Comparison of ENCODE assay signal across 17 cellular contexts in genomic region chr15:60384052-60384451, GRCh38. TPM values are rescaled to one million over a fixed set of nuclear protein-coding genes. Genes with fewer than 3 reads are reported as not detected.
A peak's percentile ranks its signal among the peaks of the same experiment; 100 is the strongest.
DNase-seq lines count a peak whose midpoint lies in the region; ATAC-seq, FAIRE-seq and TF ChIP-seq lines count a peak whose summit lies in the region.
"Had no signal": no experiment of that assay in that cellular context is flagged by ENCODE, and none has a peak within 500 bp of the region (broad histone marks: within the 10 kb centered on the region; RNA-seq: fewer than 3 reads in every experiment).

No MANE protein-coding gene starts in this region.

- no peak for ATAC-seq in left colon
- ATAC-seq: activated CD4-positive, CD25-positive, alpha-beta regulatory T cell treated with anti-CD3 and anti-CD28 coated beads, Interleukin-2, amount 50 U/mL, for 24 hours; activated naive CD4-positive, alpha-beta T cell treated with anti-CD3 and anti-CD28 coated beads, Interleukin-2, amount 50 U/mL, for 72 hours; left ventricle myocardium superior had no signal

- H3K9me3 ChIP-seq in breast epithelium (no peaks in the 10 kb centered on the region), keratinocyte (ENCODE audit: control insufficient read depth, low read depth, low read length) (no peaks in the 10 kb centered on the region)
- H3K9me3 ChIP-seq: right atrium auricular region had no signal

- TF ChIP-seq CTCF in LNCaP clone FGC (IDR thresholded peaks at IDR 0.05; ENCODE audit: control insufficient read depth, extremely low read depth, insufficient read depth) (no peak), breast epithelium (IDR thresholded peaks at IDR 0.05) (no peak), keratinocyte (optimal IDR thresholded peaks at IDR 0.05 in 1 of 3, IDR thresholded peaks at IDR 0.05 in 1 of 3, conservative IDR thresholded peaks at IDR 0.05 in 1 of 3; ENCODE audit: extremely low read depth in 1 of 3, insufficient read depth in 2 of 3, low read length in 3 of 3) (no peak)

- peaks cover 80% of the 10 kb centered on the region for H3K79me2 ChIP-seq in keratinocyte (ENCODE audit: control insufficient read depth, insufficient read depth, low read length)

- no peak overlapping the region for H2AFZ ChIP-seq in keratinocyte (ENCODE audit: control insufficient read depth, low read length)
- H2AFZ ChIP-seq: PC-9 had no signal

- peaks cover 77% of the 10 kb centered on the region for H4K20me1 ChIP-seq in keratinocyte (ENCODE audit: control insufficient read depth, extremely low read depth, insufficient read depth, low read length)

- dilution Hi-C loops in keratinocyte (cut with MboI; ENCODE audit: extremely low pct_ligation_motif_present, low sequenced_read_pairs) = no loop called here

- H3K27ac ChIP-seq in breast epithelium (peak overlapping the region; percentile 39 to 93), keratinocyte (ENCODE audit: control insufficient read depth, insufficient read depth, low read length) (no peak overlapping the region)
- H3K27ac ChIP-seq: dorsolateral prefrontal cortex, PC-9, right atrium auricular region had no signal

- H3K36me3 ChIP-seq in breast epithelium = no peaks in the 10 kb centered on the region
- H3K36me3 ChIP-seq in keratinocyte (ENCODE audit: control insufficient read depth in 2 of 2, extremely low read depth in 1 of 2, insufficient read depth in 2 of 2, low read length in 2 of 2) = peaks cover 25 to 63% of the 10 kb centered on the region in 2 experiments

- H3K27me3 ChIP-seq in breast epithelium = no peaks in the 10 kb centered on the region
- H3K27me3 ChIP-seq in keratinocyte (ENCODE audit: control insufficient read depth, extremely low read depth, insufficient read depth, low read length) = no peaks in the 10 kb centered on the region
- H3K27me3 ChIP-seq: right atrium auricular region had no signal

- no peak overlapping the region for H3K4me2 ChIP-seq in keratinocyte (ENCODE audit: control insufficient read depth, extremely low read depth, insufficient read depth, low read depth, low read length)
- H3K4me2 ChIP-seq: PC-9 had no signal

- H3K4me1 ChIP-seq in breast epithelium (peaks cover 0 to 26% of the 10 kb centered on the region in 2 donors), keratinocyte (ENCODE audit: control insufficient read depth, extremely low read depth, insufficient read depth, low read length) (peaks cover 89% of the 10 kb centered on the region)

- peak; percentile 63 for DNase-seq in LNCaP clone FGC (ENCODE audit: low read depth)
- DNase-seq in breast epithelium (ENCODE audit: low spot score in 2 of 2) = no peak
- DNase-seq in keratinocyte (ENCODE audit: low read depth, low spot score) = peak; percentile 35
- no peak for DNase-seq in NCI-H82 treated with DMSO at 0.1 percent for 48 hours (lab: John Stamatoyannopoulos, UW; ENCODE audit: unreplicated experiment)
- DNase-seq in NCI-H2171 (lab: John Stamatoyannopoulos, UW) = no peak
- DNase-seq in KG1 (lab: John Stamatoyannopoulos, UW) = no peak
- DNase-seq in left colon = no peak
- DNase-seq: dorsolateral prefrontal cortex; erythroblast; GOT3; left ventricle myocardium superior; NCI-H1436; PC-9; stimulated activated CD4-positive, alpha-beta T cell treated with anti-CD3 and anti-CD28 coated beads, Interleukin-15, amount 100 ng/mL, for 24 hours had no signal

- H3K4me3 ChIP-seq in LNCaP clone FGC (ENCODE audit: low read depth, low read length) (no peak overlapping the region), breast epithelium (no peak overlapping the region), keratinocyte (ENCODE audit: control insufficient read depth in 2 of 3, extremely low read depth in 1 of 3, insufficient read depth in 2 of 3, low read depth in 1 of 3, low read length in 3 of 3) (no peak overlapping the region)
- H3K4me3 ChIP-seq: dorsolateral prefrontal cortex, PC-9, right atrium auricular region had no signal

- TF ChIP-seq POLR2A in breast epithelium (IDR thresholded peaks at IDR 0.05) = no peak

- no peak for FAIRE-seq in keratinocyte (lab: Jason Lieb, UNC)

- intact Hi-C loops in breast epithelium (cut with DNase I; ENCODE audit: low total_unique reads) = no loop called here
- intact Hi-C loops in left colon (cut with DNase I, micrococcal nuclease) = no loop called here

- H3K9ac ChIP-seq in keratinocyte (ENCODE audit: control insufficient read depth, extremely low read depth, insufficient read depth, low read length) = no peak overlapping the region

- H3K9me1 ChIP-seq in keratinocyte (ENCODE audit: control insufficient read depth, extremely low read depth, insufficient read depth, low read length) = peaks cover 4% of the 10 kb centered on the region

RNA-seq across cellular contexts. Expression of gene ANXA2, which starts 13.7 kb away (rescaled TPM):
- total RNA-seq in breast epithelium (1,000 to 10,000 TPM in 1 of 3 donors, 100 to 1,000 TPM in 2; 875 to 1,598 (median 923) TPM), left colon (100 to 1,000 TPM; 815 to 870 TPM)
- polyA plus RNA-seq in keratinocyte = 10,132 to 15,949 TPM (median 11,017 TPM) in 3 replicates
- 4,066 TPM for polyA plus RNA-seq in keratinocyte (2011; ENCODE audit: low read depth)
- polyA plus RNA-seq in keratinocyte (2011; cell fraction: cytosol; rRNA removed) = 14,846 and 18,096 TPM in 2 replicates
- polyA plus RNA-seq in keratinocyte (2011; cell fraction: nucleus; rRNA removed) = 11,086 and 11,309 TPM in 2 replicates
- 4,107 and 9,800 TPM in 2 replicates for polyA plus RNA-seq in keratinocyte (2012; ENCODE audit: low replicate concordance)
- polyA minus RNA-seq in keratinocyte = 5,148 to 8,880 TPM (median 8,598 TPM) in 3 replicates
- polyA minus RNA-seq in keratinocyte (2011; cell fraction: cytosol; rRNA and poly(A)+ RNA removed) = 5,055 TPM
- 2,602 and 4,474 TPM in 2 replicates for polyA minus RNA-seq in keratinocyte (2011; cell fraction: nucleus; rRNA and poly(A)+ RNA removed)

Comparison
In these comparisons a context has a peak if more than half of its experiments do, and no peak if none do; other contexts are left out.
1. DNase-seq: peak in LNCaP clone FGC (single experiment) and keratinocyte (single experiment); none in breast epithelium (0 of 2), NCI-H82 treated with DMSO at 0.1 percent for 48 hours (single experiment), NCI-H2171 (single experiment), KG1 (single experiment) and left colon (0 of 2).